Comparison of ENCODE assay signal across 2 cellular contexts in the genomic region with DNA sequence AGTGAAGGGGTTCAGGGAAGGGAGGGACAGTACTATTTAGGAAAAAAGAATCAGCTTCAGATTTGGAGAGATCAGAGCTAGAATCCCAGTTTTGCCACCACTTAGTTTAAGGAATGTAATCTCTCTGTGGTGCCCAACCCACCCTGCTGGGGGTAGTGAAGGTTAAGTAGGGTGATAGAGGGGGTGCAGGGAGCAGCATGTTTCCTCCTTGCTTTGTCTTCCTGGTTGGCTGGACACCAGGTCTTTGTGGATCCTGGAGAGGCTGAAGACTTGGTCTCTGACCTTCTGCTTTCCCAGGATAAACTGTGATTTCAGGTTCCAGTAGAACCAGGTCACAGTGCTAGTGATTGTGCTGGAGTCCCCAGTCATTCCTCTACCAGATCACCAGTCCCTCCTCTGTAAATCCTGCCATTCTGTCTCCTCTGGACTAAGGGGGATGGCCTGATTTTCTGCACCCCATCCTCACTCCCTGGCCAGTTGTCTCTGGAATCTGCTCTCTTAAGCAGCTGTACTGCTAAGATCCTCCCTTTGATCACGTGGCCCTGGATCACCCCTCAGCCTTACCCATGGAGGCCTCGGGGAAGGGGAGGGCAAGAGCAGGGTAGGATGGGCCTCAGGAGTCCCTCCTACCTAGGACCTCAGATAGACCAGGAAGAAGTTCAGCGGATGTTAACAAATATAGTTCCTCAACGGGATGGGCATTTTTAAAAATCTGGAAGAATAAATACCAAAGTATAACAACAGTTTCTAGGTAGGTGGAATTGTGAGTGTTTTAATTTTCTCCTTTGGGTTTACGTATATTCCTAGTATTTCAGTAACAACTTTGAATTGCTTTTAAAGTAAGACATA.
TF ChIP-seq lines count a peak whose summit lies in the region.

No MANE protein-coding gene starts in this region.

TF ChIP-seq in SK-N-SH, 30 proteins besides CTCF, POLR2A, EP300 and RAD21 (continued from another document):
- TF ChIP-seq, protein P1, sequence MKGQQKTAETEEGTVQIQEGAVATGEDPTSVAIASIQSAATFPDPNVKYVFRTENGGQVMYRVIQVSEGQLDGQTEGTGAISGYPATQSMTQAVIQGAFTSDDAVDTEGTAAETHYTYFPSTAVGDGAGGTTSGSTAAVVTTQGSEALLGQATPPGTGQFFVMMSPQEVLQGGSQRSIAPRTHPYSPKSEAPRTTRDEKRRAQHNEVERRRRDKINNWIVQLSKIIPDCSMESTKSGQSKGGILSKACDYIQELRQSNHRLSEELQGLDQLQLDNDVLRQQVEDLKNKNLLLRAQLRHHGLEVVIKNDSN (IDR thresholded peaks at IDR 0.05; ENCODE audit: borderline replicate concordance, low read depth), result peak; percentile 86

TF ChIP-seq in SK-N-SH treated with all-trans-retinoic acid at 6 μM for 48 hours, 23 proteins besides CTCF, POLR2A, EP300 and RAD21 (continued from another document):
- TF ChIP-seq, protein P2, sequence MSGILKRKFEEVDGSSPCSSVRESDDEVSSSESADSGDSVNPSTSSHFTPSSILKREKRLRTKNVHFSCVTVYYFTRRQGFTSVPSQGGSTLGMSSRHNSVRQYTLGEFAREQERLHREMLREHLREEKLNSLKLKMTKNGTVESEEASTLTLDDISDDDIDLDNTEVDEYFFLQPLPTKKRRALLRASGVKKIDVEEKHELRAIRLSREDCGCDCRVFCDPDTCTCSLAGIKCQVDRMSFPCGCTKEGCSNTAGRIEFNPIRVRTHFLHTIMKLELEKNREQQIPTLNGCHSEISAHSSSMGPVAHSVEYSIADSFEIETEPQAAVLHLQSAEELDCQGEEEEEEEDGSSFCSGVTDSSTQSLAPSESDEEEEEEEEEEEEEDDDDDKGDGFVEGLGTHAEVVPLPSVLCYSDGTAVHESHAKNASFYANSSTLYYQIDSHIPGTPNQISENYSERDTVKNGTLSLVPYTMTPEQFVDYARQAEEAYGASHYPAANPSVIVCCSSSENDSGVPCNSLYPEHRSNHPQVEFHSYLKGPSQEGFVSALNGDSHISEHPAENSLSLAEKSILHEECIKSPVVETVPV (CRISPR knock-in tag; IDR thresholded peaks at IDR 0.05), result no peak
- TF ChIP-seq CSDC2 (CRISPR knock-in tag; IDR thresholded peaks at IDR 0.05) (no peak), ZNF565 (CRISPR knock-in tag; conservative IDR thresholded peaks at IDR 0.05; ENCODE audit: low read depth) (no peak)
